27 cellular contexts compared by ENCODE assay signal in genomic region chr2:230852113-230852512, GRCh38.
"Had no signal": no experiment of that assay in that cellular context is flagged by ENCODE, and none has a peak within 500 bp of the region (broad histone marks: within the 10 kb centered on the region; RNA-seq: fewer than 3 reads in every experiment).

No MANE protein-coding gene starts in this region.

- H3K27me3 ChIP-seq: testis, thyroid gland, upper lobe of left lung, uterus, vagina had no signal

- H3K9me3 ChIP-seq: stomach, suprapubic skin, testis, thoracic aorta, thyroid gland, tibial artery, tibial nerve, transverse colon, upper lobe of left lung, upper lobe of right lung, uterus, vagina had no signal

- H3K27ac ChIP-seq: stomach, suprapubic skin, testis, thoracic aorta, thyroid gland, tibial artery, tibial nerve, transverse colon, upper lobe of left lung, upper lobe of right lung, uterus, vagina had no signal

- H3K4me1 ChIP-seq: testis, upper lobe of right lung, uterus, vagina had no signal

- ATAC-seq: stimulated activated effector memory CD8-positive, alpha-beta T cell treated with anti-CD3 and anti-CD28 coated beads, Interleukin-12 subunit alpha, Interleukin-12 subunit beta, amount 100 ng/mL, for 72 hours; stimulated activated memory B cell treated with anti-CD40 and anti-IgM and Interleukin-4, amounts not matched to agents 10 μg/mL and 1 μg/mL and 100 μg/mL, for 72 hours; stimulated activated naive B cell treated with anti-CD40 and anti-IgM and Interleukin-4, amounts not matched to agents 10 μg/mL and 1 μg/mL and 100 μg/mL, for 72 hours; stimulated activated naive CD8-positive, alpha-beta T cell treated with anti-CD3 and anti-CD28 coated beads, Interleukin-15, amount 100 ng/mL, for 72 hours; stimulated activated naive CD8-positive, alpha-beta T cell treated with anti-CD3 and anti-CD28 coated beads, Interleukin-15, Interleukin-2, amounts not matched to agents 100 U/mL and 50 U/mL, for 24 hours; upper lobe of right lung had no signal

- DNase-seq: stimulated activated CD4-positive, alpha-beta T cell treated with anti-CD3 and anti-CD28 coated beads, Interleukin-2, amount 100 ng/mL, for 48 hours; stimulated activated CD4-positive, alpha-beta T cell treated with anti-CD3 and anti-CD28 coated beads, Interleukin-4, amount 100 ng/mL, for 1 hour; stimulated activated CD4-positive, alpha-beta T cell treated with anti-CD3 and anti-CD28 coated beads, Interleukin-4, amount 100 ng/mL, for 24 hours; stimulated activated CD4-positive, alpha-beta T cell treated with anti-CD3 and anti-CD28 coated beads, Interleukin-4, amount 100 ng/mL, for 4 hours; stimulated activated CD8-positive, alpha-beta memory T cell treated with anti-CD3 and anti-CD28 coated beads, Interleukin-4, amount 100 ng/mL, for 48 hours; stimulated activated naive B cell treated with anti-CD40 and anti-IgM and Interleukin-4, amounts not matched to agents 10 μg/mL and 1 μg/mL and 100 μg/mL, for 72 hours; stimulated activated naive CD4-positive, alpha-beta T cell; stimulated activated naive CD4-positive, alpha-beta T cell treated with Interleukin-2 at 50 U/mL for 16 hours; stimulated activated naive CD8-positive, alpha-beta T cell treated with anti-CD3 and anti-CD28 coated beads, Interleukin-15, amount 100 ng/mL, for 72 hours; stimulated activated naive CD8-positive, alpha-beta T cell treated with anti-CD3 and anti-CD28 coated beads, Interleukin-15, Interleukin-2, amounts not matched to agents 100 U/mL and 50 U/mL, for 24 hours; stomach; substantia nigra; testis; thyroid gland; tibial artery; transverse colon; trophoblast cell; upper lobe of left lung; upper lobe of right lung; uterus had no signal

- H3K4me3 ChIP-seq: stomach, suprapubic skin, testis, thoracic aorta, thyroid gland, tibial artery, tibial nerve, transverse colon, upper lobe of left lung, upper lobe of right lung, uterus, vagina had no signal

- FAIRE-seq: urothelium cell line had no signal

- H3K36me3 ChIP-seq: stomach, suprapubic skin, thoracic aorta, thyroid gland, tibial artery, tibial nerve, transverse colon, upper lobe of left lung, upper lobe of right lung, uterus, vagina had no signal
